Comparison of ENCODE assay signal across 9 cellular contexts in the genomic region with DNA sequence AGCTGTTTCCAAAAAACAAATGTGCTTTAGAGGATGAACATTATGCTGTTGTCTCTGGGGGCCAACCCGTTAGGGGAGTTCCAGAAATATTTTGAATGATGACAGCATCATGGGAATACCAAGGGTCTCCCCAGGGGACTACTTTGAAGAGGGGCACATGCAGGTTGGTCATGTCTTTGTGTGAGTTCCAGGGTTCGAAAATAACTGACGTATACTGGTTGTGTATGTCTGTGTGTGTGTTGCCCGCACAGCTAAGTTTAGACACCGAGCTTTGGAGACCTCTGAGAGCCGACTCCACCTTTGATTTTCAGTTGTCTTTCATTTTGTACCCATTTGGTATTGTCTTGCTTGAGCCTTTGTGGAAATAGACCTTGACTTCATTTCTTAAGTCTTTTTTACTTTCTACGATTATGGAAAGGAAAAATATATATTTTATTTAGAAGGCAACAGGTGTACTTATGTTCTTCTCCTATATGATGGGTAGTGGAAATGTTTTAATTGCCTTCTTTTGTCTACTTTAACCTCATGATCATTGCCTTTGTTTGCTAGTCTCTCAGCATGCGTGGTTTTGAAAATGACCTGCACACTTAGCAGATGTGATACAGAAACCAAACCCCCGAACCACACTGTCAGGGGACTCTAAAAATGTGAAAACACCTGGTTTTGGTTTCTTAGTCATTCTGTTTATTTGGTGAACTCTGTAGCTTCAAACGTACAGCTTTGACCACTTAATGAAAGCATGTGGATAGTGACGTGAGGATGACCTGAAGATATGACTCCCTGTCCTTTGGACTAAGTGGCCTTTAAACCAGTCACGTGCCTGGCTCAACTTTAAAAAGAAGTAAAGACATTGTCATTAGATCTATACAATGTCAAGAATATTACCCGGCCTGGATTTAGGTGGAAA. TPM values are rescaled to one million over a fixed set of nuclear protein-coding genes. Genes with fewer than 3 reads are reported as not detected.
A peak's percentile ranks its signal among the peaks of the same experiment; 100 is the strongest.
DNase-seq lines count a peak whose midpoint lies in the region; ATAC-seq, FAIRE-seq and TF ChIP-seq lines count a peak whose summit lies in the region.
"Had no signal": no experiment of that assay in that cellular context is flagged by ENCODE, and none has a peak within 500 bp of the region (broad histone marks: within the 10 kb centered on the region; RNA-seq: fewer than 3 reads in every experiment).

No MANE protein-coding gene starts in this region.

- no peaks in the 10 kb centered on the region for H3K27me3 Mint-ChIP-seq in progenitor cell of endocrine pancreas

- DNase-seq in Daoy (ENCODE audit: low read depth) (peak; percentile 26), GM12878 (ENCODE audit: low read depth, low spot score) (peak; percentile 97), right cardiac atrium (no peak), NCI-H2171 (lab: John Stamatoyannopoulos, UW) (no peak), NCI-H2107 treated with DMSO at 0.1 percent for 48 hours (lab: John Stamatoyannopoulos, UW; ENCODE audit: unreplicated experiment) (no peak), progenitor cell of endocrine pancreas (ENCODE audit: low spot score, unreplicated experiment) (no peak)

- no peaks in the 10 kb centered on the region for H3K9me3 Mint-ChIP-seq in progenitor cell of endocrine pancreas (ENCODE audit: low read depth)

- H3K9me3 ChIP-seq in GM12878 (replicated peaks; ENCODE audit: control insufficient read depth, insufficient read depth, low read length) (no peaks in the 10 kb centered on the region), right cardiac atrium (ENCODE audit: control insufficient read depth, low read length) (no peaks in the 10 kb centered on the region)

- TF ChIP-seq CTCF in GM12878 (IDR thresholded peaks at IDR 0.05 in 2 of 3, conservative IDR thresholded peaks at IDR 0.05 in 1 of 3; ENCODE audit: control insufficient read depth in 2 of 3, extremely low read depth in 1 of 3, insufficient read depth in 1 of 3, low read depth in 3 of 3, low read length in 3 of 3) = no peak
- TF ChIP-seq CTCF in progenitor cell of endocrine pancreas (IDR thresholded peaks at IDR 0.05; ENCODE audit: unreplicated experiment) = no peak

- H3K27ac ChIP-seq in GM12878 (ENCODE audit: control insufficient read depth, insufficient read depth) (peak overlapping the region; percentile 95), right cardiac atrium (ENCODE audit: low read length) (no peak overlapping the region)

- H2AFZ ChIP-seq in GM12878 (ENCODE audit: control insufficient read depth, low read depth, low read length) = peak overlapping the region; percentile 33; the same call in 1 of the 2 replicates

- no peak for TF ChIP-seq RAD21 in GM12878 (IDR thresholded peaks at IDR 0.05; ENCODE audit: insufficient read depth, low read depth, low read length)

- POLR2A ChIA-PET in GM12878 (lab: Charles Lee) = interaction anchor here (0.9 to 4.3 kb wide), 13 partner anchors 10 to 57 kb away, joined by 3 to 48 read pairs (median 4); no protein-coding TSS in a partner anchor

- SMC1A ChIA-PET in GM12878 (lab: Charles Lee; ENCODE audit: uncharacterized antibody, unreplicated experiment) = interaction anchor here (0.5 to 6.5 kb wide), 21 partner anchors 9 to 501 kb away, joined by 3 to 104 read pairs (median 6); no protein-coding TSS in a partner anchor

- peak; percentile 94 for FAIRE-seq in GM12878 (lab: Jason Lieb, UNC)

- WGBS in GM12878 (ENCODE audit: insufficient coverage, insufficient replicate concordance, low lambda C conversion rate, missing lambda C conversion rate) = 1% methylated on average over 13 of the region's 13 CpGs
- WGBS in right cardiac atrium = 82% methylated on average over 13 of the region's 13 CpGs

- intact Hi-C loops in GM12878 (cut with micrococcal nuclease; ENCODE audit: unreplicated experiment) (loop anchor here (1.0 kb wide), 4 partner anchors 13 to 89 kb away; partner anchors contain the start of gene GALNT2), right cardiac atrium (cut with DNase I) (no loop called here)

- no peak overlapping the region for H3K4me3 Mint-ChIP-seq in progenitor cell of endocrine pancreas (ENCODE audit: low read depth)

- no peak overlapping the region for H3K27ac Mint-ChIP-seq in progenitor cell of endocrine pancreas

- BruUV-seq in GM12878 (replicated peaks; lab: Mats Ljungman, UMichigan) = no TSS peak

- peaks cover 16% of the 10 kb centered on the region for H3K4me1 Mint-ChIP-seq in progenitor cell of endocrine pancreas (ENCODE audit: low read depth)

- peaks cover 0 to 2% of the 10 kb centered on the region in 2 experiments; a peak in 2 of 4 replicates for H3K36me3 ChIP-seq in GM12878 (ENCODE audit: control insufficient read depth in 2 of 2, insufficient read depth in 2 of 2, low read length in 1 of 2)

- peak; percentile 100 for TF ChIP-seq EP300 in GM12878 (IDR thresholded peaks at IDR 0.05; ENCODE audit: borderline replicate concordance in 1 of 2, control insufficient read depth in 1 of 2, low read depth in 2 of 2, low read length in 2 of 2)

- ATAC-seq in GM19452 (IDR thresholded peaks at IDR 0.05; ENCODE audit: unreplicated experiment) (peak; percentile 91), HG03342 (IDR thresholded peaks at IDR 0.05; ENCODE audit: unreplicated experiment) (peak; percentile 85), GM12878 (peak; percentile 86), right cardiac atrium (no peak)

- peaks cover 60% of the 10 kb centered on the region for H3K4me1 ChIP-seq in GM12878 (ENCODE audit: control insufficient read depth, insufficient read depth, low read length)
- H3K4me1 ChIP-seq in right cardiac atrium (ENCODE audit: control insufficient read depth, insufficient read depth, low read length) = peaks cover 21% of the 10 kb centered on the region

- RAD21 ChIA-PET in GM12878 (lab: Charles Lee; ENCODE audit: unreplicated experiment) = interaction anchor here (0.9 to 6.7 kb wide), 18 partner anchors 10 to 463 kb away, joined by 3 to 99 read pairs (median 11); partner anchors contain the start of gene GALNT2

- H3K27me3 ChIP-seq in GM12878 (replicated peaks in 1 of 2; ENCODE audit: control insufficient read depth in 2 of 2, insufficient read depth in 2 of 2, low read length in 1 of 2) (no peaks in the 10 kb centered on the region), right cardiac atrium (ENCODE audit: control insufficient read depth, insufficient read depth) (no peaks in the 10 kb centered on the region)

- H3K4me2 ChIP-seq in GM12878 (ENCODE audit: control insufficient read depth, insufficient read depth) = peak overlapping the region; percentile 91

- peak overlapping the region; percentile 69 for H3K9ac ChIP-seq in GM12878 (ENCODE audit: control insufficient read depth, insufficient read depth, low read length)

- CTCF ChIA-PET in GM12878 (lab: Yijun Ruan, JAX) = interaction anchor here (0.6 to 6.6 kb wide), 20 partner anchors 8 to 459 kb away, joined by 3 to 44 read pairs (median 4); no protein-coding TSS in a partner anchor

- peak; percentile 15; the same call in 1 of the 2 replicates for TF ChIP-seq POLR2A in GM12878 (IDR thresholded peaks at IDR 0.05; ENCODE audit: low read depth, low read length)

- H3K4me3 ChIP-seq in GM12878 = peak overlapping the region; percentile 17; the same call in 1 of the 2 replicates
- no peak overlapping the region for H3K4me3 ChIP-seq in right cardiac atrium (ENCODE audit: low read length)
- H3K4me3 ChIP-seq: lung had no signal

- H3K36me3 Mint-ChIP-seq in progenitor cell of endocrine pancreas (ENCODE audit: insufficient read depth) = peaks cover 5% of the 10 kb centered on the region

- no peaks in the 10 kb centered on the region; the same call in 1 of the 2 replicates for H4K20me1 ChIP-seq in GM12878 (ENCODE audit: control insufficient read depth, insufficient read depth)

- in situ Hi-C loops in GM12878 (cut with MboI) = loop anchor here (5.0 kb wide), 1 partner anchor 89 kb away; no protein-coding TSS in a partner anchor

- peaks cover 46% of the 10 kb centered on the region for H3K79me2 ChIP-seq in GM12878 (ENCODE audit: control insufficient read depth, insufficient read depth, low read length)

TF ChIP-seq in GM12878, 131 proteins besides CTCF, POLR2A, EP300 and RAD21 (continues in another document):
- TF ChIP-seq RELA (IDR thresholded peaks at IDR 0.05; ENCODE audit: borderline replicate concordance, partially characterized antibody) (peak; percentile 94), USF2 (IDR thresholded peaks at IDR 0.05; ENCODE audit: borderline replicate concordance, low read depth, low read length) (peak; percentile 86), STAT3 (IDR thresholded peaks at IDR 0.05; ENCODE audit: low read depth, low read length) (peak; percentile 93), NFYA (IDR thresholded peaks at IDR 0.05; ENCODE audit: borderline replicate concordance, low read depth, low read length) (no peak), GATAD2B (conservative IDR thresholded peaks at IDR 0.05; ENCODE audit: low read depth) (peak; percentile 56)

RNA-seq across cellular contexts. Expression of gene GALNT2, which starts 56.5 kb away (rescaled TPM):
- 58.4 and 63.1 TPM in 2 replicates for total RNA-seq in Daoy (2014; rRNA removed; shearing (Covaris generic))
- 73.1 and 76.8 TPM in 2 replicates for total RNA-seq in GM12878 (2013; cell fraction: nucleolus; rRNA removed)
- 12.6 and 14.0 TPM in 2 replicates for total RNA-seq in GM12878 (2014; rRNA removed)
- 11.8 and 13.2 TPM in 2 replicates for total RNA-seq in GM12878 (2014; rRNA removed; fragmentation: Illumina TruSeq; extraction: Trizol)
- total RNA-seq in GM12878 (2021) = 27.7 and 29.7 TPM in 2 replicates
- polyA plus RNA-seq in GM12878 (2011; ENCODE audit: low read depth) = 13.3 TPM
- 19.3 and 21.3 TPM in 2 replicates for polyA plus RNA-seq in GM12878 (2011; rRNA removed)
- polyA plus RNA-seq in GM12878 (2011; cell fraction: cytosol; rRNA removed) = 30.2 and 30.3 TPM in 2 replicates
- 28.2 and 29.3 TPM in 2 replicates for polyA plus RNA-seq in GM12878 (2011; cell fraction: nucleus; rRNA removed)
- 26.0 and 28.9 TPM in 2 replicates for polyA plus RNA-seq in GM12878 (2012)
- 7.2 and 12.8 TPM in 2 replicates for polyA plus RNA-seq in GM12878 (2014; fragmentation: Illumina TruSeq; extraction: Trizol)
- polyA plus RNA-seq in GM12878 (2014; fragmentation: Nextera tagmentation; extraction: Ambion mirVana) = 1 to 10 TPM in 1 of 2 experiments, under 1 TPM in 1; 0.52 to 1.2 TPM
- 19.4 and 20.4 TPM in 2 replicates for polyA plus RNA-seq in GM12878 (2014; rRNA removed)
- 10 to 100 TPM; 22.6 to 23.5 TPM for polyA plus RNA-seq in GM12878 (2016; fragmentation: Nextera tagmentation; extraction: Ambion mirVana)
- polyA minus RNA-seq in GM12878 (2011; rRNA and poly(A)+ RNA removed) = 20.6 and 33.0 TPM in 2 replicates
- polyA minus RNA-seq in GM12878 (2011; cell fraction: cytosol; rRNA and poly(A)+ RNA removed) = 10.5 and 11.9 TPM in 2 replicates
- polyA minus RNA-seq in GM12878 (2011; cell fraction: nucleus; rRNA and poly(A)+ RNA removed) = 16.3 and 27.4 TPM in 2 replicates
- total RNA-seq in right cardiac atrium = 10 to 100 TPM; 36.8 to 45.5 (median 40.5) TPM
- polyA plus RNA-seq in right cardiac atrium = 27.4 TPM
- 92.4 and 95.2 TPM in 2 replicates for total RNA-seq in progenitor cell of endocrine pancreas

Comparison
In these comparisons a context has a peak if more than half of its experiments do, and no peak if none do; other contexts are left out.
1. DNase-seq: peak in Daoy (single experiment) and GM12878 (single experiment); none in right cardiac atrium (0 of 3), NCI-H2171 (single experiment), NCI-H2107 treated with DMSO at 0.1 percent for 48 hours (single experiment) and progenitor cell of endocrine pancreas (single experiment).
2. ATAC-seq: peak in GM19452 (single experiment), HG03342 (single experiment) and GM12878 (single experiment); none in right cardiac atrium (0 of 2).